Comparison of ENCODE assay signal across 17 cellular contexts in genomic region chr2:228675042-228675441, GRCh38.
DNase-seq lines count a peak whose midpoint lies in the region; FAIRE-seq and TF ChIP-seq lines count a peak whose summit lies in the region.
"Had no signal": no experiment of that assay in that cellular context is flagged by ENCODE, and none has a peak within 500 bp of the region (broad histone marks: within the 10 kb centered on the region; RNA-seq: fewer than 3 reads in every experiment).

No MANE protein-coding gene starts in this region.

- H2AK5ac ChIP-seq in trophoblast cell (ENCODE audit: low read length) = no peak overlapping the region

- TF ChIP-seq POLR2A in H54 (IDR thresholded peaks at IDR 0.05; ENCODE audit: low read depth, low read length) = no peak

- H2BK120ac ChIP-seq in trophoblast cell (ENCODE audit: insufficient read depth, low read length, poor library complexity) = no peak overlapping the region

- H3K27me3 ChIP-seq in MG63 = no peaks in the 10 kb centered on the region
- no peaks in the 10 kb centered on the region for H3K27me3 ChIP-seq in trophoblast cell (ENCODE audit: insufficient read depth, low read length)

- H3K27ac ChIP-seq in trophoblast cell (ENCODE audit: low read depth, low read length) = no peak overlapping the region

- no peak overlapping the region for H3K4ac ChIP-seq in trophoblast cell (ENCODE audit: low read depth, low read length)

- no peak overlapping the region for H2BK5ac ChIP-seq in trophoblast cell (ENCODE audit: low read depth, low read length, poor library complexity)

- DNase-seq in AG20443 (ENCODE audit: low spot score) = peak; percentile 59
- peak; percentile 25 for DNase-seq in MG63
- DNase-seq in fibroblast of peridontal ligament (ENCODE audit: extremely low read depth) = peak; percentile 55
- peak; percentile 74 to 96 for DNase-seq in trophoblast cell
- DNase-seq in midbrain (lab: John Stamatoyannopoulos, UW) = no peak
- no peak for DNase-seq in SW480 (ENCODE audit: low spot score)
- DNase-seq in KG1 (lab: John Stamatoyannopoulos, UW) = no peak
- DNase-seq in H54 (ENCODE audit: insufficient read length, low spot score) = no peak
- DNase-seq: activated CD4-positive, CD25-positive, alpha-beta regulatory T cell treated with anti-CD3 and anti-CD28 coated beads, Interleukin-2, amount 50 U/mL, for 72 hours; activated naive CD4-positive, alpha-beta T cell; Calu3; effector CD4-positive, alpha-beta T cell; immature natural killer cell; NCI-H226; SIG-M5; stimulated activated naive B cell treated with anti-CD40 and anti-IgM and Interleukin-4, amounts not matched to agents 10 μg/mL and 1 μg/mL and 100 μg/mL, for 72 hours had no signal

- no peak overlapping the region for H3K18ac ChIP-seq in trophoblast cell (ENCODE audit: low read length)

- H3K4me1 ChIP-seq in trophoblast cell (ENCODE audit: control insufficient read depth in 1 of 2, insufficient read depth in 2 of 2, low read length in 2 of 2) = peaks cover 3% of the 10 kb centered on the region in 2 experiments

- no peak overlapping the region for H3K23ac ChIP-seq in trophoblast cell (ENCODE audit: low read length)

- no peaks in the 10 kb centered on the region for H3K79me1 ChIP-seq in trophoblast cell (ENCODE audit: low read length)

- no peak overlapping the region for H4K12ac ChIP-seq in trophoblast cell (ENCODE audit: low read depth, low read length)

- H2BK12ac ChIP-seq in trophoblast cell (ENCODE audit: low read length) = no peak overlapping the region

- no peaks in the 10 kb centered on the region for H3K36me3 ChIP-seq in MG63
- no peaks in the 10 kb centered on the region for H3K36me3 ChIP-seq in trophoblast cell (ENCODE audit: control insufficient read depth in 1 of 2, insufficient read depth in 2 of 2, low read length in 2 of 2)

- no peak overlapping the region for H4K8ac ChIP-seq in trophoblast cell (ENCODE audit: low read depth, low read length)

- no peak overlapping the region for H4K91ac ChIP-seq in trophoblast cell (ENCODE audit: low read depth, low read length)

- no peak for FAIRE-seq in H54 (lab: Jason Lieb, UNC)
- FAIRE-seq: bronchial epithelial cell had no signal

- no CpG with 5 or more reads among the region's 3 CpGs for WGBS in trophoblast cell (ENCODE audit: extremely low coverage, insufficient coverage, insufficient read length)

- H3K4me3 ChIP-seq in MG63 (no peak overlapping the region), trophoblast cell (ENCODE audit: low read depth, low read length) (no peak overlapping the region)

- H3K9me3 ChIP-seq in MG63 (no peaks in the 10 kb centered on the region; the same call in 1 of the 2 replicates), trophoblast cell (ENCODE audit: insufficient read depth, low read depth, low read length) (no peaks in the 10 kb centered on the region)

- H3K79me2 ChIP-seq in trophoblast cell (ENCODE audit: control insufficient read depth, insufficient read depth, low read length, poor library complexity) = no peaks in the 10 kb centered on the region

- H3K9ac ChIP-seq in trophoblast cell (ENCODE audit: low read length) = peak overlapping the region; percentile 26

- H3K14ac ChIP-seq in trophoblast cell (ENCODE audit: low read length) = no peak overlapping the region

- H2AFZ ChIP-seq in trophoblast cell (ENCODE audit: insufficient read depth, low read length, poor library complexity) = no peak overlapping the region

- H3K4me2 ChIP-seq in trophoblast cell (ENCODE audit: low read length) = no peak overlapping the region

Comparison
In these comparisons a context has a peak if more than half of its experiments do, and no peak if none do; other contexts are left out.
1. DNase-seq: peak in AG20443 (single experiment), MG63 (single experiment), fibroblast of peridontal ligament (single experiment) and trophoblast cell (2 of 2); none in midbrain (single experiment), SW480 (single experiment), KG1 (single experiment) and H54 (single experiment).